1 cellular context compared by ENCODE assay signal in the genomic region with DNA sequence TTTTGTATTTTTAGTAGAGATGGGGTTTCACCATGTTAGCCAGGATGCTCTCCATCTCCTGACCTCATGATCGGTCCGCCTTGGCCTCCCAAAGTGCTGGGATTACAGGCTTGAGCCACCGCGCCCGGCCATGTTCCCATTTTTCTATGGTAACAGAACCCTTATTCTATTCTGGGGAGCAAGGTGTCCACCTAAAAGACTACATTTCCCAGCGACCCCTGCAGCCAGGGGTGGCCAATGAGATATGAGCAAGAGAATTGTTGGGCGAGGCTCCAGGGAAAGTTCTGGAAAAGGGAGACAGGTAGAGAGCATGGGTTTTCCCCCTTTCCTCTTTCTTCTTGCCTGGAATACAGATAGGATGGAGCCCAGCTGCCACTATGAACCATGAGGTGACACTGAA.
TF ChIP-seq lines count a peak whose summit lies in the region.

No MANE protein-coding gene starts in this region.

TF ChIP-seq in HepG2, 621 proteins besides CTCF, POLR2A, EP300 and RAD21 (continued from another document):
- TF ChIP-seq, protein P1, sequence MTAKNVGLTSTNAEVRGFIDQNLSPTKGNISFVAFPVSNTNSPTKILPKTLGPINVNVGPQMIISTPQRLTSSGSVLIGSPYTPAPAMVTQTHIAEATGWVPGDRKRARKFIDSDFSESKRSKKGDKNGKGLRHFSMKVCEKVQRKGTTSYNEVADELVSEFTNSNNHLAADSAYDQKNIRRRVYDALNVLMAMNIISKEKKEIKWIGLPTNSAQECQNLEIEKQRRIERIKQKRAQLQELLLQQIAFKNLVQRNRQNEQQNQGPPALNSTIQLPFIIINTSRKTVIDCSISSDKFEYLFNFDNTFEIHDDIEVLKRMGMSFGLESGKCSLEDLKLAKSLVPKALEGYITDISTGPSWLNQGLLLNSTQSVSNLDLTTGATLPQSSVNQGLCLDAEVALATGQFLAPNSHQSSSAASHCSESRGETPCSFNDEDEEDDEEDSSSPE (CRISPR knock-in tag; IDR thresholded peaks at IDR 0.05): no peak
